21 cellular contexts compared by ENCODE assay signal in the genomic region with DNA sequence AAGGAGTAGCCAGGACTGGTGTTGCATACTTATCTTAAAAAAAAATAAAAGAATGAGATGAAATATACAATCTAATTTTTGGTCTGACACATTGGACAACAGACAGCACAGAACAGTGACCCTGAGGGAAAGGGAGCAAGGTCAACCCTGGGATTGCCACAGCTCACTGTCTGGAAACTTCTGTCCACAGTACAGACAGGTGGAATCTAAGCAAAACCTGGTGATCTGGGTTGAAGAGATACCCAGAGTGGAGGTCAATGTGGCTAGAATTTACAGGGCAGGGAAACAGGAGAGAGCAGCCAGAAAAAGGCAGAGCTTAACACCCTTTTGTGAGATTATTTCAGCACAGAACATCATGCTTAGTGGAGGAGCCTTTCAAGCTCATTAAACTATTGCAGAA.
"Had no signal": no experiment of that assay in that cellular context is flagged by ENCODE, and none has a peak within 500 bp of the region (broad histone marks: within the 10 kb centered on the region; RNA-seq: fewer than 3 reads in every experiment).

No MANE protein-coding gene starts in this region.

- H3K27me3 ChIP-seq: ascending aorta, body of pancreas had no signal

- ATAC-seq: activated T-cell treated with anti-CD3 and anti-CD28 coated beads, Interleukin-2, amount 50 U/mL, for 72 hours; body of pancreas had no signal

- H3K9me3 ChIP-seq: ascending aorta, body of pancreas had no signal

- DNase-seq: activated CD4-positive, alpha-beta memory T cell treated with anti-CD3 and anti-CD28 coated beads, Interleukin-2, amount 10 ng/mL, durations not matched to agents 7 days and 5 days; activated CD4-positive, alpha-beta T cell treated with anti-CD3 and anti-CD28 coated beads, Interleukin-2, amount 50 U/mL, for 1 hour; activated CD4-positive, CD25-positive, alpha-beta regulatory T cell; activated T-cell treated with anti-CD3 and anti-CD28 coated beads for 4 hours; activated T-cell treated with anti-CD3 and anti-CD28 coated beads, Interleukin-2, amount 50 U/mL, for 72 hours; body of pancreas; central memory CD4-positive, alpha-beta T cell; IMR-90; NCI-H1092; NCI-H1417; NCI-H1930; NCI-H2171 treated with DMSO at 0.1 percent for 48 hours; NCI-H226; NCI-H526; NCI-H82; NK-92 treated with Interleukin-12 subunit alpha and Interleukin-12 subunit beta, amount 100 ng/mL, for 24 hours; PC-3; SHP77 treated with DMSO at 0.1 percent for 48 hours; T-helper 1 cell had no signal

- H3K27ac ChIP-seq: ascending aorta, body of pancreas had no signal

- H3K36me3 ChIP-seq: ascending aorta had no signal

- H3K4me3 ChIP-seq: ascending aorta, body of pancreas had no signal

- H3K4me1 ChIP-seq: ascending aorta, body of pancreas had no signal

- FAIRE-seq: bronchial epithelial cell had no signal
